ENCODE assay signal across 15 cellular contexts in the genomic region with DNA sequence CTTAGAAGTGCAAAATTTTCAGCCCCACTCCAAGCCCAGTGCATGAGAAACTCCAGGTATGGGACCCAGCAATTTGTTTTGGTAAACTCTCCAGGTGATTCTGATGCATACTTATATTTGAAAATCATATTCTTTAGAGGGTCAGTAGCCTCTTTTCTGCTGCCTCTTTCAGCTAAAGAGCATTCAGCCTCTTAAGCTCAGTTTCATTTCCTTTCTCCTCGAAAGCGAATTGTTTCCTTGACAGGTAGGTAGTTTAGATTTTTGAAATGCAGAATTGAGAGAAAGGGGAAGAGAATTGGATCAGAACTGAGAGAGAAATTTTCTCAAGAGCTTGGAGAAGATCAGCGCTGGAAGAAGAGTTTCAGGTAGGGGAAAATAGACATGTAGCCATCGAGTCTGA.
DNase-seq lines count a peak whose midpoint lies in the region; ATAC-seq and TF ChIP-seq lines count a peak whose summit lies in the region.
"Had no signal": no experiment of that assay in that cellular context is flagged by ENCODE, and none has a peak within 500 bp of the region (broad histone marks: within the 10 kb centered on the region; RNA-seq: fewer than 3 reads in every experiment).

No MANE protein-coding gene starts in this region.

- H3K27me3 ChIP-seq in aorta (ENCODE audit: control insufficient read depth in 1 of 2, insufficient read depth in 2 of 2, low read length in 1 of 2), result no peaks in the 10 kb centered on the region
- no peaks in the 10 kb centered on the region for H3K27me3 ChIP-seq in tibial nerve

- TF ChIP-seq CTCF in activated B cell treated with CpG ODN at 0.5 μM for 24 hours (IDR thresholded peaks at IDR 0.05) (no peak), tibial nerve (IDR thresholded peaks at IDR 0.05) (no peak)

- no peaks in the 10 kb centered on the region for H3K36me3 Mint-ChIP-seq in activated B cell treated with CpG ODN at 0.5 μM for 24 hours (ENCODE audit: low read depth)
- H3K36me3 Mint-ChIP-seq: CD4-positive, CD25-positive, alpha-beta regulatory T cell; immature natural killer cell had no signal

- peak; percentile 34 for ATAC-seq in GM18868 (IDR thresholded peaks at IDR 0.05; ENCODE audit: unreplicated experiment)
- peak; percentile 48 for ATAC-seq in GM21526 (IDR thresholded peaks at IDR 0.05; ENCODE audit: low FRiP score, unreplicated experiment)
- ATAC-seq in HG03039 (IDR thresholded peaks at IDR 0.05; ENCODE audit: unreplicated experiment), result peak; percentile 19
- ATAC-seq in activated B cell treated with CpG ODN at 0.5 μM for 24 hours (ENCODE audit: low read depth), result peak; percentile 41
- no peak for ATAC-seq in HG02798 (IDR thresholded peaks at IDR 0.05; ENCODE audit: poor library complexity, unreplicated experiment)
- ATAC-seq in aorta (ENCODE audit: low FRiP score), result no peak
- ATAC-seq: HCT116 had no signal

- POLR2A ChIA-PET in activated B cell treated with CpG ODN at 0.5 μM for 24 hours (lab: Charles Lee), result interaction anchor here (1.0 to 2.3 kb wide), 2 partner anchors 8 to 15 kb away, joined by 3 to 12 read pairs; no protein-coding TSS in a partner anchor

- WGBS in aorta, 2 donors, result 88 to 94% methylated on average over 4 of the region's 4 CpGs
- 86 to 89% methylated on average over 4 of the region's 4 CpGs for WGBS in tibial nerve, 2 donors

- TF ChIP-seq POLR2A in tibial nerve (IDR thresholded peaks at IDR 0.05), result no peak

- CTCF ChIA-PET in activated B cell treated with CpG ODN at 0.5 μM for 24 hours (lab: Charles Lee), result interaction anchor here (0.6 to 1.4 kb wide), 3 partner anchors 13 to 33 kb away, joined by 3 to 6 read pairs (median 5); no protein-coding TSS in a partner anchor

- no peaks in the 10 kb centered on the region for H3K27me3 Mint-ChIP-seq in activated B cell treated with CpG ODN at 0.5 μM for 24 hours
- H3K27me3 Mint-ChIP-seq: CD4-positive, CD25-positive, alpha-beta regulatory T cell had no signal

- peak overlapping the region; percentile 86 for H3K27ac Mint-ChIP-seq in activated B cell treated with CpG ODN at 0.5 μM for 24 hours
- H3K27ac Mint-ChIP-seq: CD4-positive, CD25-positive, alpha-beta regulatory T cell; immature natural killer cell had no signal

- no peaks in the 10 kb centered on the region for H3K9me3 Mint-ChIP-seq in activated B cell treated with CpG ODN at 0.5 μM for 24 hours

- peak overlapping the region; percentile 68 for H3K4me3 Mint-ChIP-seq in activated B cell treated with CpG ODN at 0.5 μM for 24 hours
- H3K4me3 Mint-ChIP-seq: CD4-positive, CD25-positive, alpha-beta regulatory T cell; immature natural killer cell had no signal

- intact Hi-C loops in activated B cell treated with CpG ODN at 0.5 μM for 24 hours (cut with micrococcal nuclease), result loop anchor here (2.0 kb wide), 1 partner anchor 16 kb away; no protein-coding TSS in a partner anchor
- intact Hi-C loops in aorta (cut with DNase I), result no loop called here

- TF ChIP-seq EP300 in tibial nerve (IDR thresholded peaks at IDR 0.05), result no peak

- H3K27ac ChIP-seq in aorta (ENCODE audit: low read depth in 1 of 2, low read length in 2 of 2) (no peak overlapping the region), tibial nerve (no peak overlapping the region), substantia nigra (ENCODE audit: low read depth, low read length, poor library complexity, severe bottlenecking) (no peak overlapping the region)
- H3K27ac ChIP-seq: WERI-Rb-1 had no signal

- H3K4me1 Mint-ChIP-seq in activated B cell treated with CpG ODN at 0.5 μM for 24 hours, result peaks cover 29% of the 10 kb centered on the region
- H3K4me1 Mint-ChIP-seq: CD4-positive, CD25-positive, alpha-beta regulatory T cell; immature natural killer cell had no signal

- H3K4me3 ChIP-seq in aorta (ENCODE audit: low read length in 2 of 2) (no peak overlapping the region), tibial nerve (no peak overlapping the region)

- H3K9me3 ChIP-seq in aorta (ENCODE audit: control insufficient read depth, low read length) (no peaks in the 10 kb centered on the region), tibial nerve (no peaks in the 10 kb centered on the region)

- H3K4me1 ChIP-seq in aorta (ENCODE audit: control insufficient read depth in 1 of 2, insufficient read depth in 2 of 2, low read length in 2 of 2) (no peaks in the 10 kb centered on the region), tibial nerve (no peaks in the 10 kb centered on the region)

- no peak for DNase-seq in activated B cell treated with CpG ODN at 0.5 μM for 24 hours
- no peak for DNase-seq in aorta
- no peak for DNase-seq in tibial nerve (ENCODE audit: low spot score in 2 of 2)
- no peak for DNase-seq in substantia nigra (lab: John Stamatoyannopoulos, UW)
- DNase-seq: activated CD8-positive, alpha-beta memory T cell treated with anti-CD3 and anti-CD28 coated beads, Interleukin-2, amount 50 U/mL, for 4 hours; CD4-positive, CD25-positive, alpha-beta regulatory T cell; immature natural killer cell; NCI-H1930; SHP77 treated with DMSO at 0.1 percent for 48 hours; WERI-Rb-1 had no signal

- H3K36me3 ChIP-seq in aorta (ENCODE audit: control insufficient read depth in 1 of 2, insufficient read depth in 2 of 2, low read length in 1 of 2) (no peaks in the 10 kb centered on the region), tibial nerve (no peaks in the 10 kb centered on the region)
- H3K36me3 ChIP-seq: WERI-Rb-1 had no signal

Comparison
In these comparisons a context has a peak if more than half of its experiments do, and no peak if none do; other contexts are left out.
1. ATAC-seq: peak in GM18868 (single experiment), GM21526 (single experiment), HG03039 (single experiment) and activated B cell treated with CpG ODN at 0.5 μM for 24 hours (single experiment); none in HG02798 (single experiment) and aorta (single experiment).